10 cellular contexts compared by ENCODE assay signal in genomic region chr5:159459951-159460538, GRCh38.
DNase-seq lines count a peak whose midpoint lies in the region; ATAC-seq, FAIRE-seq and TF ChIP-seq lines count a peak whose summit lies in the region.
"Had no signal": no experiment of that assay in that cellular context is flagged by ENCODE, and none has a peak within 500 bp of the region (broad histone marks: within the 10 kb centered on the region; RNA-seq: fewer than 3 reads in every experiment).

No MANE protein-coding gene starts in this region.

- no peak overlapping the region for H3K4me3 Mint-ChIP-seq in dendritic cell treated with granulocyte-macrophage colony-stimulating factor and Interleukin-4, amounts not matched to agents 40 ng/mL and 50 ng/mL, for 4 days

- no peak for TF ChIP-seq CTCF in AG10803 (conservative IDR thresholded peaks at IDR 0.05; ENCODE audit: low read length)

- no peaks in the 10 kb centered on the region for H3K36me3 Mint-ChIP-seq in dendritic cell treated with granulocyte-macrophage colony-stimulating factor and Interleukin-4, amounts not matched to agents 40 ng/mL and 50 ng/mL, for 4 days (ENCODE audit: low read depth)

- ATAC-seq in HG02642 (IDR thresholded peaks at IDR 0.05; ENCODE audit: poor library complexity, unreplicated experiment) (no peak), GM21576 (IDR thresholded peaks at IDR 0.05; ENCODE audit: unreplicated experiment) (no peak)

- no peak overlapping the region for H3K4me3 ChIP-seq in AG10803 (ENCODE audit: low read length)
- H3K4me3 ChIP-seq: vagina had no signal

- DNase-seq in AG10803 (ENCODE audit: low read depth) (peak; percentile 29), GM18507 (ENCODE audit: extremely low spot score, insufficient read length, low read depth) (no peak), NCI-H748 (lab: John Stamatoyannopoulos, UW; ENCODE audit: unreplicated experiment) (peak; percentile 69), head of caudate nucleus (no peak), NCI-H1105 treated with DMSO at 0.1 percent for 48 hours (lab: John Stamatoyannopoulos, UW) (no peak)
- DNase-seq: activated T-cell treated with anti-CD3 and anti-CD28 coated beads for 4 hours had no signal

- H3K9me3 Mint-ChIP-seq in dendritic cell treated with granulocyte-macrophage colony-stimulating factor and Interleukin-4, amounts not matched to agents 40 ng/mL and 50 ng/mL, for 4 days: peaks cover 17% of the 10 kb centered on the region

- FAIRE-seq in GM18507 (lab: Jason Lieb, UNC): peak; percentile 67

- intact Hi-C loops in dendritic cell treated with granulocyte-macrophage colony-stimulating factor and Interleukin-4, amounts not matched to agents 40 ng/mL and 50 ng/mL, for 4 days (cut with micrococcal nuclease): loop anchor here (10.0 kb wide), 2 partner anchors 95 to 125 kb away; partner anchors contain the start of gene IL12B
- intact Hi-C loops in head of caudate nucleus (cut with DNase I): no loop called here

- peaks cover 38% of the 10 kb centered on the region for H3K4me1 Mint-ChIP-seq in dendritic cell treated with granulocyte-macrophage colony-stimulating factor and Interleukin-4, amounts not matched to agents 40 ng/mL and 50 ng/mL, for 4 days (ENCODE audit: low read depth)

- H3K27ac Mint-ChIP-seq in dendritic cell treated with granulocyte-macrophage colony-stimulating factor and Interleukin-4, amounts not matched to agents 40 ng/mL and 50 ng/mL, for 4 days: peak overlapping the region; percentile 77

- H3K27me3 Mint-ChIP-seq in dendritic cell treated with granulocyte-macrophage colony-stimulating factor and Interleukin-4, amounts not matched to agents 40 ng/mL and 50 ng/mL, for 4 days: peaks cover 15% of the 10 kb centered on the region

Comparison
In these comparisons a context has a peak if more than half of its experiments do, and no peak if none do; other contexts are left out.
1. DNase-seq: peak in AG10803 (single experiment) and NCI-H748 (single experiment); none in GM18507 (single experiment), head of caudate nucleus (0 of 42) and NCI-H1105 treated with DMSO at 0.1 percent for 48 hours (single experiment).